1 cellular context compared by ENCODE assay signal in genomic region chr21:29938968-29939858, GRCh38.
TF ChIP-seq lines count a peak whose summit lies in the region.

No MANE protein-coding gene starts in this region.

TF ChIP-seq in HepG2, 621 proteins besides CTCF, POLR2A, EP300 and RAD21 (continued from another document):
- TF ChIP-seq E2F2 (CRISPR knock-in tag; IDR thresholded peaks at IDR 0.05; ENCODE audit: borderline replicate concordance) = no peak
- TF ChIP-seq HIC2 (CRISPR knock-in tag; IDR thresholded peaks at IDR 0.05; ENCODE audit: low read depth) = no peak
- no peak for TF ChIP-seq CREB1 (IDR thresholded peaks at IDR 0.05)
- no peak for TF ChIP-seq CREB1 (CRISPR knock-in tag; IDR thresholded peaks at IDR 0.05)
- no peak for TF ChIP-seq MTF1 (CRISPR knock-in tag; IDR thresholded peaks at IDR 0.05)
- TF ChIP-seq HNRNPUL1 (IDR thresholded peaks at IDR 0.05; ENCODE audit: low read depth, low read length) = no peak
- TF ChIP-seq KLF15 (CRISPR knock-in tag; IDR thresholded peaks at IDR 0.05; ENCODE audit: borderline replicate concordance) = no peak
- TF ChIP-seq ZNF263 (CRISPR knock-in tag; IDR thresholded peaks at IDR 0.05) = no peak
- TF ChIP-seq ELF4 (CRISPR knock-in tag; IDR thresholded peaks at IDR 0.05; ENCODE audit: borderline replicate concordance) = no peak
- TF ChIP-seq KDM2A (CRISPR knock-in tag; IDR thresholded peaks at IDR 0.05; ENCODE audit: borderline replicate concordance, low read depth) = no peak
- no peak for TF ChIP-seq MBD4 (IDR thresholded peaks at IDR 0.05; ENCODE audit: borderline replicate concordance, low read length)
- TF ChIP-seq SCMH1 (CRISPR knock-in tag; IDR thresholded peaks at IDR 0.05; ENCODE audit: borderline replicate concordance) = no peak
- no peak for TF ChIP-seq ATAD3A (CRISPR knock-in tag; IDR thresholded peaks at IDR 0.05)
- no peak for TF ChIP-seq TCF7L2 (IDR thresholded peaks at IDR 0.05; ENCODE audit: low read depth, low read length)
- no peak for TF ChIP-seq ZNF407 (CRISPR knock-in tag; IDR thresholded peaks at IDR 0.05; ENCODE audit: not compliant biosample characterization)
- no peak for TF ChIP-seq CREBL2 (CRISPR knock-in tag; IDR thresholded peaks at IDR 0.05; ENCODE audit: borderline replicate concordance)
